16 cellular contexts compared by ENCODE assay signal in the genomic region with DNA sequence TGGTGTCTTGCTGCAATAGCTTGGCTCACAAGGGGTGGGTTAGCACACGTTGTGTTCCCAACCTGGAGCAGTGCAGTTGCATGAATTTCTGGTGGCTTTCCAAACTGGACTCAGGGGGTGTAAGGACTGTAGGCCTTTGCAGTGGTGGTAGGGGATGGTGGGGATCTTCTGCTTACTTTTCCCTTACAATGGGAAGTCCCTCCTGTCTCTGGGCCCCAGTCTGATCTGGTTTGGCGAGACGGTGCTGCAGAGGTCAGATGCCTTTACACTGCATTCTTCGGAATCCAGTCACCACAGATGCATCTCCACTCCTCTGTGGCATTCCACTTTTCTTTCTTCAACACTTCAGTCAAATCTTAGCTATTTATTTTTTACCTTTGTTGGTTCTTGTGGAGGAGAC.
DNase-seq lines count a peak whose midpoint lies in the region; ATAC-seq, FAIRE-seq and TF ChIP-seq lines count a peak whose summit lies in the region.
"Had no signal": no experiment of that assay in that cellular context is flagged by ENCODE, and none has a peak within 500 bp of the region (broad histone marks: within the 10 kb centered on the region; RNA-seq: fewer than 3 reads in every experiment).

No MANE protein-coding gene starts in this region.

- peak overlapping the region; percentile 14 for H3K18ac ChIP-seq in H9 (ENCODE audit: insufficient read length, low read depth, low read length)
- peak overlapping the region; percentile 86; the same call in 1 of the 2 replicates for H3K18ac ChIP-seq in H1 (ENCODE audit: extremely low read depth, low read length)

- POLR2A ChIA-PET in H1 (lab: Charles Lee; ENCODE audit: partially characterized antibody), result interaction anchor here (2.5 kb wide), 1 partner anchor 12 kb away, joined by 7 read pairs; no protein-coding TSS in a partner anchor

- TF ChIP-seq POLR2A in H1 (IDR thresholded peaks at IDR 0.05; ENCODE audit: control extremely low read depth in 1 of 2, low read depth in 2 of 2, low read length in 2 of 2), result no peak

- no peak for TF ChIP-seq RAD21 in H1 (IDR thresholded peaks at IDR 0.05 in 1 of 2, conservative IDR thresholded peaks at IDR 0.05 in 1 of 2; ENCODE audit: low read depth in 2 of 2, low read length in 2 of 2)

- H2BK120ac ChIP-seq in H9 (ENCODE audit: low read depth, low read length, poor library complexity, severe bottlenecking) (no peak overlapping the region), H1 (replicated peaks; ENCODE audit: low read depth, low read length) (no peak overlapping the region)

- H3K9ac ChIP-seq in H9 (ENCODE audit: extremely low read depth, insufficient read length, low read length), result no peak overlapping the region
- no peak overlapping the region for H3K9ac ChIP-seq in H1 (replicated peaks in 1 of 4; ENCODE audit: extremely low read depth in 1 of 4, low read depth in 3 of 4, low read length in 3 of 4)

- no peak for ATAC-seq in HG03571 (IDR thresholded peaks at IDR 0.05; ENCODE audit: unreplicated experiment)
- ATAC-seq: stimulated activated naive CD8-positive, alpha-beta T cell treated with anti-CD3 and anti-CD28 coated beads, Interleukin-15, amount 100 ng/mL, for 72 hours had no signal

- H3K23me2 ChIP-seq in H9 (ENCODE audit: insufficient read length, low read depth, low read length, poor library complexity, severe bottlenecking) (no peaks in the 10 kb centered on the region), H1 (ENCODE audit: low read depth, low read length) (no peaks in the 10 kb centered on the region; the same call in 1 of the 2 replicates)

- H4K5ac ChIP-seq in H9 (ENCODE audit: insufficient read length, low read depth, low read length), result no peak overlapping the region
- no peak overlapping the region for H4K5ac ChIP-seq in H1 (ENCODE audit: insufficient read length, low read depth, low read length)

- H2BK15ac ChIP-seq in H9 (ENCODE audit: low read depth, low read length), result no peak overlapping the region
- no peak overlapping the region for H2BK15ac ChIP-seq in H1 (ENCODE audit: low read length)

- H3T11ph ChIP-seq in H9 (ENCODE audit: low read length), result no peak overlapping the region

- DNase-seq in H9, result peak; percentile 57
- DNase-seq in H1 (ENCODE audit: low read depth in 1 of 2, low spot score in 2 of 2), result peak in 1 of 2 experiments; percentile 43
- peak; percentile 13 for DNase-seq in iris pigment epithelial cell (ENCODE audit: low read depth)
- no peak for DNase-seq in NCI-H2196 (lab: John Stamatoyannopoulos, UW; ENCODE audit: unreplicated experiment)
- DNase-seq in caudate nucleus (lab: John Stamatoyannopoulos, UW), result no peak
- DNase-seq in stimulated activated CD4-positive, alpha-beta T cell treated with anti-CD3 and anti-CD28 coated beads, Interleukin-4, amount 100 ng/mL, for 24 hours, result no peak
- DNase-seq: cerebellar nuclear complex; KG1; occipital lobe; OCI-M1; stimulated activated naive CD8-positive, alpha-beta T cell treated with anti-CD3 and anti-CD28 coated beads, Interleukin-15, amount 100 ng/mL, for 72 hours had no signal

- no peak overlapping the region for H2AFZ ChIP-seq in H9 (ENCODE audit: low read length)
- no peak overlapping the region for H2AFZ ChIP-seq in H1 (ENCODE audit: low read length)

- H3K4me3 Mint-ChIP-seq in H9, result no peak overlapping the region
- H3K4me3 Mint-ChIP-seq: activated naive CD4-positive, alpha-beta T cell treated with anti-CD3 and anti-CD28 coated beads, Interleukin-2, amount 50 U/mL, for 24 hours; memory B cell; stimulated activated naive CD8-positive, alpha-beta T cell treated with anti-CD3 and anti-CD28 coated beads, Interleukin-15, amount 100 ng/mL, for 72 hours had no signal

- H3K56ac ChIP-seq in H9 (ENCODE audit: insufficient read length, low read depth, low read length), result no peak overlapping the region
- H3K56ac ChIP-seq in H1 (replicated peaks; ENCODE audit: insufficient read length, low read depth, low read length), result no peak overlapping the region

- CTCF ChIA-PET in H1 (lab: Charles Lee; ENCODE audit: partially characterized antibody), result interaction anchor here (0.6 to 1.3 kb wide), 2 partner anchors 192 to 226 kb away, joined by 3 read pairs; no protein-coding TSS in a partner anchor

- H3K9me3 ChIP-seq in H9 (ENCODE audit: control insufficient read depth, low read depth, low read length) (peaks cover under 1% of the 10 kb centered on the region), H1 (ENCODE audit: insufficient read depth in 2 of 2, low read depth in 1 of 2, low read length in 1 of 2) (peaks cover 3 to 14% of the 10 kb centered on the region in 2 experiments)

- no peak overlapping the region for H3K4ac ChIP-seq in H9 (ENCODE audit: low read depth, low read length)
- no peak overlapping the region for H3K4ac ChIP-seq in H1 (replicated peaks; ENCODE audit: insufficient read length, low read depth, low read length)

- H3K14ac ChIP-seq in H9 (ENCODE audit: insufficient read depth, low read length) (no peak overlapping the region), H1 (ENCODE audit: insufficient read length) (no peak overlapping the region)

- H3K4me2 ChIP-seq in H9 (ENCODE audit: insufficient read depth, insufficient read length, low read length), result no peak overlapping the region
- 0 out of 4 replicates have a peak overlapping the region, but pooled peaks of 1 of the 2 experiments have one; percentile 33 for H3K4me2 ChIP-seq in H1 (ENCODE audit: insufficient read depth in 1 of 2, low read depth in 2 of 2, low read length in 2 of 2)

- H4K20me1 ChIP-seq in H9 (ENCODE audit: control insufficient read depth, insufficient read depth, insufficient read length) (no peaks in the 10 kb centered on the region), H1 (replicated peaks in 1 of 2; ENCODE audit: control insufficient read depth in 1 of 2, insufficient read depth in 2 of 2, low read length in 2 of 2) (no peaks in the 10 kb centered on the region)

- H3K79me2 ChIP-seq in H9 (ENCODE audit: insufficient read depth, low read length), result no peaks in the 10 kb centered on the region
- H3K79me2 ChIP-seq in H1 (ENCODE audit: control insufficient read depth in 1 of 2, insufficient read depth in 2 of 2, low read length in 2 of 2), result no peaks in the 10 kb centered on the region; a peak in 1 of 4 replicates

- H2AK5ac ChIP-seq in H9 (ENCODE audit: insufficient read length, low read length), result no peak overlapping the region
- H2AK5ac ChIP-seq in H1 (ENCODE audit: low read depth, low read length), result no peak overlapping the region

- peak; percentile 19 for FAIRE-seq in H1 (lab: Jason Lieb, UNC)

- no peaks in the 10 kb centered on the region; the same call in 1 of the 2 replicates for H3K27me3 Mint-ChIP-seq in H9 (ENCODE audit: low read depth)
- H3K27me3 Mint-ChIP-seq: stimulated activated naive CD8-positive, alpha-beta T cell treated with anti-CD3 and anti-CD28 coated beads, Interleukin-15, amount 100 ng/mL, for 72 hours had no signal

- H3K4me3 ChIP-seq in H1 (ENCODE audit: extremely low read depth in 1 of 4, insufficient read depth in 2 of 4, low read depth in 3 of 4, low read length in 4 of 4), result no peak overlapping the region

- H4K91ac ChIP-seq in H9 (ENCODE audit: insufficient read length, low read depth, low read length) (no peak overlapping the region), H1 (replicated peaks; ENCODE audit: insufficient read length, low read length) (peak overlapping the region; percentile 25)

- H3K27ac ChIP-seq in 22Rv1, result 0 out of 2 replicates have a peak overlapping the region, but pooled peaks have one; percentile 15
- H3K27ac ChIP-seq in H9 (ENCODE audit: insufficient read length, low read depth, low read length), result no peak overlapping the region
- H3K27ac ChIP-seq in H1 (ENCODE audit: low read depth, low read length), result no peak overlapping the region
- H3K27ac ChIP-seq in caudate nucleus (ENCODE audit: low read depth, low read length), result no peak overlapping the region
- H3K27ac ChIP-seq: VCaP had no signal

- no CpG with 5 or more reads among the region's 4 CpGs for WGBS in H9 (ENCODE audit: extremely low coverage, insufficient read length, low lambda C conversion rate)
- WGBS in H1 (ENCODE audit: extremely low coverage in 1 of 2, insufficient coverage in 1 of 2, insufficient read length in 1 of 2, insufficient replicate concordance in 2 of 2, low coverage in 1 of 2, low lambda C conversion rate in 2 of 2, missing lambda C conversion rate in 1 of 2), 2 experiments, result 91% methylated on average over 4 of the region's 4 CpGs; no CpG with 5 or more reads in 1 of the 2 experiments

- no peak for TF ChIP-seq EP300 in H1 (IDR thresholded peaks at IDR 0.05; ENCODE audit: borderline replicate concordance in 1 of 2, low read depth in 2 of 2, low read length in 2 of 2)

- H3K27ac Mint-ChIP-seq in H9, result peak overlapping the region; percentile 19 to 84 (median 69); a peak in 5 of 7 replicates
- H3K27ac Mint-ChIP-seq: activated naive CD4-positive, alpha-beta T cell treated with anti-CD3 and anti-CD28 coated beads, Interleukin-2, amount 50 U/mL, for 24 hours; memory B cell had no signal

- no peak overlapping the region for H2BK12ac ChIP-seq in H9 (ENCODE audit: insufficient read length, low read depth, low read length)
- peak overlapping the region; percentile 78 for H2BK12ac ChIP-seq in H1 (ENCODE audit: low read depth, low read length)

- H3K4me1 ChIP-seq in H9 (ENCODE audit: insufficient read depth, low read length) (peaks cover 7% of the 10 kb centered on the region; the same call in 1 of the 2 replicates), H1 (replicated peaks in 1 of 4; ENCODE audit: control insufficient read depth in 3 of 4, insufficient read depth in 4 of 4, low read length in 3 of 4) (peaks cover 0 to 11% (median 2%) of the 10 kb centered on the region in 4 experiments; a peak in 6 of 7 replicates)

- peaks cover 20 to 24% of the 10 kb centered on the region in 2 experiments for H3K4me1 Mint-ChIP-seq in H9
- H3K4me1 Mint-ChIP-seq: activated naive CD4-positive, alpha-beta T cell treated with anti-CD3 and anti-CD28 coated beads, Interleukin-2, amount 50 U/mL, for 24 hours; memory B cell; stimulated activated naive CD8-positive, alpha-beta T cell treated with anti-CD3 and anti-CD28 coated beads, Interleukin-15, amount 100 ng/mL, for 72 hours had no signal

- H3K79me1 ChIP-seq in H9 (ENCODE audit: insufficient read depth, low read depth, low read length, poor library complexity, severe bottlenecking), result no peaks in the 10 kb centered on the region
- H3K79me1 ChIP-seq in H1 (ENCODE audit: low read depth, low read length), result no peaks in the 10 kb centered on the region

- H2BK5ac ChIP-seq in H9 (ENCODE audit: insufficient read length, low read length), result no peak overlapping the region
- H2BK5ac ChIP-seq in H1 (ENCODE audit: low read depth, low read length), result peak overlapping the region; percentile 55

- H4K8ac ChIP-seq in H9 (replicated peaks; ENCODE audit: insufficient read length, low read depth, low read length) (no peak overlapping the region), H1 (ENCODE audit: extremely low read depth, insufficient read depth, low read length) (no peak overlapping the region)

- H3K9me3 Mint-ChIP-seq in H9, result peaks cover 30 to 31% of the 10 kb centered on the region in 2 experiments

- no peak overlapping the region for H2BK20ac ChIP-seq in H9 (ENCODE audit: low read depth, low read length, poor library complexity, severe bottlenecking)
- peak overlapping the region; percentile 63; the same call in 1 of the 2 replicates for H2BK20ac ChIP-seq in H1 (ENCODE audit: low read length)

- H3K27me3 ChIP-seq in H9 (ENCODE audit: insufficient read depth, low read length) (no peaks in the 10 kb centered on the region), H1 (replicated peaks in 1 of 4; ENCODE audit: control insufficient read depth in 3 of 4, extremely low read depth in 1 of 4, insufficient read depth in 3 of 4, low read length in 3 of 4) (no peaks in the 10 kb centered on the region)

- H3K36me3 Mint-ChIP-seq in H9 (ENCODE audit: insufficient read depth in 1 of 3, low read depth in 3 of 3), result peaks cover 23 to 32% (median 31%) of the 10 kb centered on the region in 3 experiments
- H3K36me3 Mint-ChIP-seq: memory B cell had no signal

- TF ChIP-seq CTCF in 22Rv1 (IDR thresholded peaks at IDR 0.05) (no peak), H9 (conservative IDR thresholded peaks at IDR 0.05) (no peak), H1 (IDR thresholded peaks at IDR 0.05; ENCODE audit: control extremely low read depth in 1 of 3, insufficient read depth in 1 of 3, low read depth in 1 of 3, low read length in 3 of 3) (no peak)

- H3K23ac ChIP-seq in H9 (ENCODE audit: insufficient read length, low read depth, low read length) (no peak overlapping the region), H1 (ENCODE audit: insufficient read length) (no peak overlapping the region)

- peaks cover 0 to 5% (median 0%) of the 10 kb centered on the region in 4 experiments; a peak in 1 of 8 replicates for H3K36me3 ChIP-seq in H1 (ENCODE audit: control insufficient read depth in 2 of 4, insufficient read depth in 4 of 4, low read length in 3 of 4)

Comparison
In these comparisons a context has a peak if more than half of its experiments do, and no peak if none do; other contexts are left out.
1. DNase-seq: peak in H9 (single experiment) and iris pigment epithelial cell (single experiment); none in NCI-H2196 (single experiment), caudate nucleus (0 of 61) and stimulated activated CD4-positive, alpha-beta T cell treated with anti-CD3 and anti-CD28 coated beads, Interleukin-4, amount 100 ng/mL, for 24 hours (single experiment).